ENCODE assay signal across 1 cellular context in the genomic region with DNA sequence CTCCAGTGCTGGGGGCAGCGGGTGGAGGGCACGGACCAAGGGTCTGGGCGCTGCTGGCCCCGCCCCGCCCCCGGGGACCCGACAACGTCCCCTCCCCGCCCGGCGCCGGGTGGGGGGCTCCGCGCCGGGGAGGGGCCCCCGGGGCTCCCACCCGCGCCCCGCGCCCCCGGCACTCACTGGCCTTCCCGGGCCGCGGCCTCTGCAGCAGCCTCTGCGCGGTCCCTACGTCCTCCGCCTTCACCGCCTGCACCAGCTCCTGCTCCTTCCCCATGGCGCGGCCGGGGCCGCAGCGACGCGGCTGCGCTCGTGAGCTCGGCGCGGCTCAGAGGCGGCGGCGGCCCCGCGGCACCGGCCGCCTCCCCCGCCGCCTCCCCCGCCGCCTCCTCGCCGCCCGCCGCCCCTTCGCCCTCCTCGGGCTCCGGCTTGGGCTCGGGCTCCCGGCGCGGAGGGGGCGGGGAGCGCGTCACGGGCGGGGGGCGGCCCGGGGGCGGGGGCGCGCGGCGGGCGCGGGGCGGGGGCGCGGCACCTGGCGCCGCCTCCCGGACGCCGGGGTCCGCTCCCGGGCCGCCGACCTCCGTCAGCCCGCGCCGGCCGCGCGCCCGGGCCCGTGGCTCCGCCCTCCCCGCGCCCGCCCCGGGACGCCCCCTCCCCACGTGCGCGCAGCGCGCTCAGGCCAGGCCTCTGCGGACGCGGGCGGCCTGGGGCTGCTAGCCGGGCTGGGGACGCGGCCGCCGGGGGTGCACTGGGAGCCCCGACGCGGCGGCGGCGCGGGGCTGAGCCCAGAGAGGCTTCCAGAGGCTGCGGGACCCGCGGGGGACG.
TF ChIP-seq lines count a peak whose summit lies in the region.

A gene with protein sequence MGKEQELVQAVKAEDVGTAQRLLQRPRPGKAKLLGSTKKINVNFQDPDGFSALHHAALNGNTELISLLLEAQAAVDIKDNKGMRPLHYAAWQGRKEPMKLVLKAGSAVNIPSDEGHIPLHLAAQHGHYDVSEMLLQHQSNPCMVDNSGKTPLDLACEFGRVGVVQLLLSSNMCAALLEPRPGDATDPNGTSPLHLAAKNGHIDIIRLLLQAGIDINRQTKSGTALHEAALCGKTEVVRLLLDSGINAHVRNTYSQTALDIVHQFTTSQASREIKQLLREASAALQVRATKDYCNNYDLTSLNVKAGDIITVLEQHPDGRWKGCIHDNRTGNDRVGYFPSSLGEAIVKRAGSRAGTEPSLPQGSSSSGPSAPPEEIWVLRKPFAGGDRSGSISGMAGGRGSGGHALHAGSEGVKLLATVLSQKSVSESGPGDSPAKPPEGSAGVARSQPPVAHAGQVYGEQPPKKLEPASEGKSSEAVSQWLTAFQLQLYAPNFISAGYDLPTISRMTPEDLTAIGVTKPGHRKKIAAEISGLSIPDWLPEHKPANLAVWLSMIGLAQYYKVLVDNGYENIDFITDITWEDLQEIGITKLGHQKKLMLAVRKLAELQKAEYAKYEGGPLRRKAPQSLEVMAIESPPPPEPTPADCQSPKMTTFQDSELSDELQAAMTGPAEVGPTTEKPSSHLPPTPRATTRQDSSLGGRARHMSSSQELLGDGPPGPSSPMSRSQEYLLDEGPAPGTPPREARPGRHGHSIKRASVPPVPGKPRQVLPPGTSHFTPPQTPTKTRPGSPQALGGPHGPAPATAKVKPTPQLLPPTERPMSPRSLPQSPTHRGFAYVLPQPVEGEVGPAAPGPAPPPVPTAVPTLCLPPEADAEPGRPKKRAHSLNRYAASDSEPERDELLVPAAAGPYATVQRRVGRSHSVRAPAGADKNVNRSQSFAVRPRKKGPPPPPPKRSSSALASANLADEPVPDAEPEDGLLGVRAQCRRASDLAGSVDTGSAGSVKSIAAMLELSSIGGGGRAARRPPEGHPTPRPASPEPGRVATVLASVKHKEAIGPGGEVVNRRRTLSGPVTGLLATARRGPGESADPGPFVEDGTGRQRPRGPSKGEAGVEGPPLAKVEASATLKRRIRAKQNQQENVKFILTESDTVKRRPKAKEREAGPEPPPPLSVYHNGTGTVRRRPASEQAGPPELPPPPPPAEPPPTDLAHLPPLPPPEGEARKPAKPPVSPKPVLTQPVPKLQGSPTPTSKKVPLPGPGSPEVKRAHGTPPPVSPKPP (N-terminal part only) (minus strand): TSS at position 444 of the 819 bp plus-strand sequence. CDS start 173 bp downstream, at position 271.

TF ChIP-seq in GM12878, 131 proteins besides CTCF, POLR2A, EP300 and RAD21:
- TF ChIP-seq CBX5 (IDR thresholded peaks at IDR 0.05; ENCODE audit: low read depth) (no peak), NFXL1 (IDR thresholded peaks at IDR 0.05; ENCODE audit: borderline replicate concordance) (no peak), SUZ12 (IDR thresholded peaks at IDR 0.05; ENCODE audit: unreplicated experiment) (peak; percentile 35)
TF ChIP-seq in GM12878: peak in this region for 1.
